20 cellular contexts compared by ENCODE assay signal in the genomic region with DNA sequence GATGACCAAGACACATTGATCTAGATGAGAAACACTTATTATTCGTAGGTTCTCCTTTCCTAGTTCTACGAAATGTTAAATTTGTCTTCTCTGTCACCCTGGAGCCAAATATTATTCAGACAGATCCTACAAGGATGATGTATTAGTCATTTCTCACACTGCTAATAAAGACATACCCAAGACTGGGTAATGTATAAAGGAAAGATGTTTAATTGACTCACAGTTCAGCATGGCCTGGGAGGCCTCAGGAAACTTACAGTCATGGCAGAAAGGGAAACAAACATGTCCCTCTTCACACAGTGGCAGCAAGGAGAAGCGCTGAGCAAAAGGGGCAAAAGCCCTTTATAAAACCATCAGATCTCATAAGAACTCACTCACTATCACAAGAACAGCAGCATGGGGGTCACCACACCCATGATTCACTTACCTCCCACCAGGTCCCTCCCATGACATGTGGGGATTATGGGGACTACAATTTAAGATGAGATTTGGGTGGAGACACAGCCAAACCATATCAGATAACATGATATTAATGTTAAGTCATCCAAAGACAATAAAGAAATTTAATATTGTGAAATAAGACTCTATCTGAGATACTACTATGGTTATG.
A peak's percentile ranks its signal among the peaks of the same experiment; 100 is the strongest.
DNase-seq lines count a peak whose midpoint lies in the region; ATAC-seq, FAIRE-seq and TF ChIP-seq lines count a peak whose summit lies in the region.
"Had no signal": no experiment of that assay in that cellular context is flagged by ENCODE, and none has a peak within 500 bp of the region (broad histone marks: within the 10 kb centered on the region; RNA-seq: fewer than 3 reads in every experiment).

No MANE protein-coding gene starts in this region.

- in situ Hi-C loops in IMR-90 (cut with MboI; ENCODE audit: low sequenced_read_pairs): no loop called here

- peak overlapping the region; percentile 36; the same call in 1 of the 2 replicates for H4K5ac ChIP-seq in IMR-90 (ENCODE audit: low read depth, low read length)

- H3K4ac ChIP-seq in IMR-90 (ENCODE audit: low read depth, low read length): peak overlapping the region; percentile 94

- no TSS peak for BruUV-seq in IMR-90 (replicated peaks; lab: Mats Ljungman, UMichigan)

- H3K9ac ChIP-seq in IMR-90 (ENCODE audit: low read depth, low read length) (no peak overlapping the region), smooth muscle cell (ENCODE audit: low read depth) (no peak overlapping the region)
- H3K9ac ChIP-seq: neural progenitor cell had no signal

- peak overlapping the region; percentile 65 for H2BK5ac ChIP-seq in IMR-90 (ENCODE audit: low read depth, low read length, poor library complexity, severe bottlenecking)

- H3K27me3 ChIP-seq in IMR-90 (ENCODE audit: control insufficient read depth, insufficient read depth, low read length) (no peaks in the 10 kb centered on the region), foreskin keratinocyte (no peaks in the 10 kb centered on the region), smooth muscle cell (ENCODE audit: low read depth) (no peaks in the 10 kb centered on the region), small intestine (ENCODE audit: control insufficient read depth in 2 of 2, insufficient read depth in 2 of 2, low read length in 2 of 2) (no peaks in the 10 kb centered on the region)
- H3K27me3 ChIP-seq: neural progenitor cell had no signal

- dilution Hi-C loops in IMR-90 (cut with HindIII; ENCODE audit: low sequenced_read_pairs, unreplicated experiment): no loop called here

- peak overlapping the region; percentile 46; the same call in 1 of the 2 replicates for H3K18ac ChIP-seq in IMR-90 (ENCODE audit: low read depth, low read length)

- H4K20me1 ChIP-seq in IMR-90 (ENCODE audit: insufficient read depth, low read length): no peaks in the 10 kb centered on the region
- H4K20me1 ChIP-seq in smooth muscle cell (ENCODE audit: low read depth): no peaks in the 10 kb centered on the region

- H3K79me1 ChIP-seq in IMR-90 (ENCODE audit: low read depth in 1 of 2, low read length in 2 of 2): no peaks in the 10 kb centered on the region

- peak overlapping the region; percentile 89 for H2BK120ac ChIP-seq in IMR-90 (ENCODE audit: low read depth, low read length)

- no peaks in the 10 kb centered on the region for H3K36me3 ChIP-seq in IMR-90 (ENCODE audit: control insufficient read depth, insufficient read depth, low read length)
- no peaks in the 10 kb centered on the region for H3K36me3 ChIP-seq in smooth muscle cell (ENCODE audit: low read depth)
- H3K36me3 ChIP-seq in small intestine (ENCODE audit: control insufficient read depth in 2 of 2, insufficient read depth in 2 of 2, low read length in 2 of 2): no peaks in the 10 kb centered on the region
- H3K36me3 ChIP-seq: neural progenitor cell, prostate gland had no signal

- peak overlapping the region; percentile 13 to 55; a peak in 2 of 4 replicates for H4K8ac ChIP-seq in IMR-90 (ENCODE audit: low read depth in 2 of 2, low read length in 2 of 2)

- H2BK20ac ChIP-seq in IMR-90 (ENCODE audit: low read depth, low read length): peak overlapping the region; percentile 87

- POLR2A ChIA-PET in IMR-90 (lab: Charles Lee; ENCODE audit: unreplicated experiment): no interaction called here

- H3K56ac ChIP-seq in IMR-90 (ENCODE audit: extremely low read depth, insufficient read depth, low read length): peak overlapping the region; percentile 43; the same call in 1 of the 2 replicates

- H3K9me3 ChIP-seq in IMR-90 (ENCODE audit: control insufficient read depth, insufficient read depth, low read length) (no peaks in the 10 kb centered on the region), smooth muscle cell (replicated peaks; ENCODE audit: low read depth) (no peaks in the 10 kb centered on the region), small intestine (ENCODE audit: control insufficient read depth, low read depth) (no peaks in the 10 kb centered on the region)
- H3K9me3 ChIP-seq: prostate gland had no signal

- intact Hi-C loops in IMR-90 (cut with micrococcal nuclease): loop anchor here (1.0 to 5.0 kb wide), 3 partner anchors 257 to 457 kb away; no protein-coding TSS in a partner anchor

- no peak for TF ChIP-seq POLR2A in IMR-90 (IDR thresholded peaks at IDR 0.05; ENCODE audit: low read depth, low read length)

- peak overlapping the region; percentile 70 for H2AK5ac ChIP-seq in IMR-90 (ENCODE audit: low read depth, low read length)

- H3K27ac ChIP-seq in IMR-90 (ENCODE audit: insufficient read depth, low read length) (peak overlapping the region; percentile 20; the same call in 1 of the 2 replicates), VCaP (peak overlapping the region; percentile 23; the same call in 1 of the 2 replicates), foreskin keratinocyte (peak overlapping the region; percentile 3), smooth muscle cell (ENCODE audit: low read depth) (peak overlapping the region; percentile 23), small intestine (ENCODE audit: low read depth in 1 of 2, low read length in 1 of 2) (no peak overlapping the region)
- H3K27ac ChIP-seq: neural progenitor cell, prostate gland, skin epidermis had no signal

- H3K4me3 ChIP-seq in IMR-90 (ENCODE audit: insufficient read depth, low read depth, low read length) (no peak overlapping the region), smooth muscle cell (no peak overlapping the region), small intestine (ENCODE audit: low read depth in 1 of 2, low read length in 2 of 2) (no peak overlapping the region)
- H3K4me3 ChIP-seq: neural progenitor cell, prostate gland, skin epidermis had no signal

- no peaks in the 10 kb centered on the region for H3F3A ChIP-seq in smooth muscle cell (ENCODE audit: low read depth)

- FAIRE-seq in small intestine (lab: Jason Lieb, UNC): no peak
- FAIRE-seq: GM19239 had no signal

- no CpG with 5 or more reads among the region's 3 CpGs for WGBS in IMR-90 (ENCODE audit: extremely low coverage in 2 of 2, insufficient read length in 1 of 2), 2 experiments
- 95% methylated on average over 3 of the region's 3 CpGs for WGBS in smooth muscle cell (ENCODE audit: low lambda C conversion rate)
- WGBS in small intestine, 3 donors: 70 to 87% (median 80%) methylated on average over 3 of the region's 3 CpGs

- H3K23ac ChIP-seq in IMR-90 (ENCODE audit: low read depth, low read length): peak overlapping the region; percentile 35; the same call in 1 of the 2 replicates

- 0 out of 2 replicates have a peak, but pooled peaks cover 4% of the 10 kb centered on the region for H3K9me1 ChIP-seq in IMR-90 (ENCODE audit: insufficient read depth, low read length)

- H3K4me2 ChIP-seq in IMR-90 (ENCODE audit: low read depth, low read length): no peak overlapping the region
- H3K4me2 ChIP-seq in smooth muscle cell: no peak overlapping the region
- H3K4me2 ChIP-seq: neural progenitor cell had no signal

- H2AFZ ChIP-seq in IMR-90 (replicated peaks; ENCODE audit: low read length, poor library complexity) (no peak overlapping the region), smooth muscle cell (ENCODE audit: low read depth) (no peak overlapping the region)
- H2AFZ ChIP-seq: neural progenitor cell had no signal

- H2BK15ac ChIP-seq in IMR-90 (ENCODE audit: low read depth, low read length): peak overlapping the region; percentile 51; the same call in 1 of the 3 replicates

- H3K4me1 ChIP-seq in IMR-90 (ENCODE audit: control insufficient read depth, insufficient read depth, low read length) (peaks cover 2% of the 10 kb centered on the region; the same call in 1 of the 2 replicates), foreskin keratinocyte (peaks cover 11% of the 10 kb centered on the region), smooth muscle cell (ENCODE audit: low read depth) (no peaks in the 10 kb centered on the region), small intestine (ENCODE audit: control insufficient read depth in 2 of 2, insufficient read depth in 1 of 2, low read depth in 1 of 2, low read length in 1 of 2) (no peaks in the 10 kb centered on the region)
- H3K4me1 ChIP-seq: neural progenitor cell, prostate gland had no signal

- TF ChIP-seq CTCF in IMR-90 (conservative IDR thresholded peaks at IDR 0.05; ENCODE audit: low read depth, low read length) (no peak), VCaP (conservative IDR thresholded peaks at IDR 0.05) (no peak), foreskin keratinocyte (conservative IDR thresholded peaks at IDR 0.05) (no peak), smooth muscle cell (IDR thresholded peaks at IDR 0.05; ENCODE audit: borderline replicate concordance, insufficient read depth, poor library complexity, severe bottlenecking) (no peak)

- CTCF ChIA-PET in IMR-90 (lab: Yijun Ruan, JAX): no interaction called here

- peak; percentile 48 for ATAC-seq in IMR-90 (ENCODE audit: low read depth)
- peak; percentile 57 for ATAC-seq in foreskin keratinocyte

- TF ChIP-seq RAD21 in IMR-90 (IDR thresholded peaks at IDR 0.05; ENCODE audit: low read length): no peak

- H2AK9ac ChIP-seq in IMR-90 (replicated peaks; ENCODE audit: low read depth, low read length, poor library complexity): no peak overlapping the region

- no peaks in the 10 kb centered on the region for H3K79me2 ChIP-seq in smooth muscle cell (ENCODE audit: low read depth)

- H3K14ac ChIP-seq in IMR-90 (replicated peaks; ENCODE audit: low read depth, low read length): peak overlapping the region; percentile 76; the same call in 1 of the 2 replicates

- DNase-seq in IMR-90 (peak; percentile 1), foreskin keratinocyte (peak; percentile 32 to 67), smooth muscle cell (lab: John Stamatoyannopoulos, UW; ENCODE audit: unreplicated experiment) (no peak), SHP77 (lab: John Stamatoyannopoulos, UW) (no peak), D341Med (ENCODE audit: low spot score) (no peak), small intestine (no peak)
- DNase-seq: activated naive CD8-positive, alpha-beta T cell treated with anti-CD3 and anti-CD28 coated beads, Interleukin-2, amount 10 ng/mL, durations not matched to agents 7 days and 5 days; cortex of kidney; KG1; NCI-H187 treated with DMSO at 0.1 percent for 48 hours; NCI-H345; NCI-H82; SIG-M5; stimulated activated CD4-positive, alpha-beta T cell treated with anti-CD3 and anti-CD28 coated beads, Interleukin-2, amount 100 ng/mL, for 48 hours; stimulated activated naive CD4-positive, alpha-beta T cell had no signal

- H4K91ac ChIP-seq in IMR-90 (ENCODE audit: insufficient read depth, low read depth, low read length): peak overlapping the region; percentile 82

TF ChIP-seq in IMR-90, 13 proteins besides CTCF, POLR2A, EP300 and RAD21:
- no peak for TF ChIP-seq MAZ (IDR thresholded peaks at IDR 0.05; ENCODE audit: borderline replicate concordance, low read depth, low read length)
- 0 out of 2 replicates have a peak, but pooled peaks have one; percentile 7 for TF ChIP-seq CEBPB (IDR thresholded peaks at IDR 0.05; ENCODE audit: low read depth, low read length)
TF ChIP-seq in IMR-90: peak in this region for 1.

Comparison
In these comparisons a context has a peak if more than half of its experiments do, and no peak if none do; other contexts are left out.
1. DNase-seq: peak in IMR-90 (single experiment) and foreskin keratinocyte (2 of 2); none in smooth muscle cell (single experiment), SHP77 (0 of 2), D341Med (single experiment) and small intestine (single experiment).
2. H3K27ac ChIP-seq: peak in IMR-90 (single experiment), VCaP (single experiment), foreskin keratinocyte (single experiment) and smooth muscle cell (single experiment); none in small intestine (0 of 2).